In the genomic region with DNA sequence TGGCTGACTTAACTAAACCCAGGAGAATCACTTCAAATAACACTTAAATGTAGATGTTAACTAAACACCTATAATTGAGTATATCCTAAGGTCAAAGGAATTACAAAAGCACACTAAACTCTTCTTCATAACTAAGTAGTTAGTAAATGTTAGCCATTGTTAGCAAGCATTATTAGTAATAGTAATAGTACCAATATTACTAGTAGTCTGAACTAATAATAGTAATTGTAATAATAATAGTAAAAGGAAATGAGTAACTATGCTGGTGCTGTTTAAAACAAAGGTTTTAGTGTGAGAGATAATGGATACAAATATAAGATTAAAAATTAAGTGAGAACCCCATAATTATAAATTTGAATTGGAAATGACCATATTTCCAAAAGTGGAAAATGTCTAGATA, we compare ENCODE assay signal across 22 cellular contexts.
"Had no signal": no experiment of that assay in that cellular context is flagged by ENCODE, and none has a peak within 500 bp of the region (broad histone marks: within the 10 kb centered on the region; RNA-seq: fewer than 3 reads in every experiment).

No MANE protein-coding gene starts in this region.

- H3K27ac ChIP-seq: coronary artery, dorsolateral prefrontal cortex, esophagus muscularis mucosa, foreskin keratinocyte, gastroesophageal sphincter, heart left ventricle, hepatocyte, left lung, lower lobe of right lung had no signal

- H3K27me3 Mint-ChIP-seq: memory B cell; naive thymus-derived CD4-positive, alpha-beta T cell had no signal

- H3K27ac Mint-ChIP-seq: immature natural killer cell; memory B cell; naive thymus-derived CD4-positive, alpha-beta T cell had no signal

- DNase-seq: dermis blood vessel endothelial cell; dorsolateral prefrontal cortex; effector CD4-positive, alpha-beta T cell; effector memory CD4-positive, alpha-beta T cell; foreskin keratinocyte; heart left ventricle; hypothalamus; immature natural killer cell; left cardiac atrium; left lung; left ventricle myocardium superior; lower lobe of right lung; mesendoderm; midbrain; naive thymus-derived CD4-positive, alpha-beta T cell had no signal

- H3K79me2 ChIP-seq: hepatocyte had no signal

- H3K9me3 Mint-ChIP-seq: immature natural killer cell had no signal

- H3K27me3 ChIP-seq: dorsolateral prefrontal cortex, esophagus muscularis mucosa, foreskin keratinocyte, gastroesophageal sphincter, heart left ventricle, hepatocyte, left lung had no signal

- H3K4me3 ChIP-seq: coronary artery, dorsolateral prefrontal cortex, esophagus muscularis mucosa, gastroesophageal sphincter, heart left ventricle, hepatocyte, left lung, lower lobe of right lung had no signal

- H3K36me3 Mint-ChIP-seq: immature natural killer cell; memory B cell; naive thymus-derived CD4-positive, alpha-beta T cell had no signal

- ATAC-seq: foreskin keratinocyte; gastroesophageal sphincter; heart left ventricle; left cardiac atrium; left lung; left ventricle myocardium superior; lower lobe of right lung; naive thymus-derived CD4-positive, alpha-beta T cell had no signal

- H3K36me3 ChIP-seq: esophagus muscularis mucosa, gastroesophageal sphincter, heart left ventricle, left lung, lower lobe of right lung had no signal

- H2AFZ ChIP-seq: hepatocyte had no signal

- H3K4me1 Mint-ChIP-seq: immature natural killer cell; memory B cell; naive thymus-derived CD4-positive, alpha-beta T cell had no signal

- FAIRE-seq: endothelial cell of umbilical vein, keratinocyte had no signal

- H3K4me1 ChIP-seq: esophagus muscularis mucosa, foreskin keratinocyte, gastroesophageal sphincter, heart left ventricle, left lung, lower lobe of right lung had no signal

- H3K4me3 Mint-ChIP-seq: immature natural killer cell; memory B cell; naive thymus-derived CD4-positive, alpha-beta T cell had no signal

- H3K9me3 ChIP-seq: esophagus muscularis mucosa, gastroesophageal sphincter, heart left ventricle, left lung, lower lobe of right lung had no signal
